In the genomic region with DNA sequence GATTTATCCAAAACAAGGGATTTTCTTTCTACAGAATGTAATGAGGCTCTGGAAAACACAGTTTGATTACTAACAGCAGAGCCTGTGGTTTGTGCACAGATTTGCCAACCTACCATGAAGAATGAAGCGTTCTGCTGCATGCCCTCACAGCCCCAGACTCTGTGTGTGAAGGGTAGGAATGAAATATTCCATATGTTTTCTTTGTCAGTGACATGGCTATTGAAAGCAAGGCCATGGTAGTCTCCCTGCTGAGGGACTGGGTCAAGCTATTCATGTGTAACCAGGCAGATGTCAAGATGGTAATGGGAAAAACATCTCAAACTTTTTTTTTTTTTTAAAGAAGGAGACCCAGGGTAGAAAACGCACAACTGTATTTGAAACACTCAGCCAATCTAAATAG, we compare ENCODE assay signal across 25 cellular contexts. TPM values are rescaled to one million over a fixed set of nuclear protein-coding genes. Genes with fewer than 3 reads are reported as not detected.
A peak's percentile ranks its signal among the peaks of the same experiment; 100 is the strongest.
DNase-seq lines count a peak whose midpoint lies in the region; TF ChIP-seq lines count a peak whose summit lies in the region.
"Had no signal": no experiment of that assay in that cellular context is flagged by ENCODE, and none has a peak within 500 bp of the region (broad histone marks: within the 10 kb centered on the region; RNA-seq: fewer than 3 reads in every experiment).

No MANE protein-coding gene starts in this region.

- H3K9me3 ChIP-seq in cardiac muscle cell (ENCODE audit: low read depth) (no peaks in the 10 kb centered on the region), left ventricle myocardium inferior (replicated peaks) (no peaks in the 10 kb centered on the region), mesodermal cell (ENCODE audit: control insufficient read depth, low read length) (no peaks in the 10 kb centered on the region), spleen (no peaks in the 10 kb centered on the region)
- H3K9me3 ChIP-seq: adrenal gland, HAP-1, heart right ventricle, MG63, mucosa of descending colon, stomach, transverse colon had no signal

- H3K27me3 ChIP-seq in cardiac muscle cell: no peaks in the 10 kb centered on the region
- H3K27me3 ChIP-seq in left ventricle myocardium inferior (ENCODE audit: low read depth): no peaks in the 10 kb centered on the region
- H3K27me3 ChIP-seq in spleen (replicated peaks in 1 of 7): no peaks in the 10 kb centered on the region
- H3K27me3 ChIP-seq: adrenal gland, dorsolateral prefrontal cortex, heart right ventricle, MG63, stomach, transverse colon had no signal

- intact Hi-C loops in left ventricle myocardium inferior (cut with micrococcal nuclease) (no loop called here), spleen (cut with DNase I; ENCODE audit: low total_unique reads) (no loop called here)

- 60 to 80% methylated on average over 1 of the region's 2 CpGs for WGBS in mesodermal cell (ENCODE audit: insufficient coverage in 2 of 2), 2 experiments
- 80 to 93% (median 84%) methylated on average over 2 of the region's 2 CpGs for WGBS in spleen, 5 donors

- H3K4me1 ChIP-seq in cardiac muscle cell (ENCODE audit: low read depth): peaks cover 38% of the 10 kb centered on the region
- peaks cover 56% of the 10 kb centered on the region for H3K4me1 ChIP-seq in left ventricle myocardium inferior
- peaks cover 43% of the 10 kb centered on the region for H3K4me1 ChIP-seq in mesodermal cell (ENCODE audit: control insufficient read depth, insufficient read depth, low read length, poor library complexity, severe bottlenecking)
- peaks cover 0 to 34% (median 14%) of the 10 kb centered on the region in 6 donors for H3K4me1 ChIP-seq in spleen

- DNase-seq in cardiac muscle cell (ENCODE audit: low read depth in 1 of 2, low spot score in 1 of 2) (no peak), left ventricle myocardium inferior (no peak), choroid plexus epithelial cell (ENCODE audit: low read depth) (peak; percentile 38), activated gamma-delta T cell treated with Interleukin-2 at 50 U/mL for 16 hours (no peak), pons (ENCODE audit: low spot score) (no peak), spleen (no peak), T-helper 1 cell (no peak)
- DNase-seq: activated CD4-positive, alpha-beta memory T cell treated with anti-CD3 and anti-CD28 coated beads for 36 hours; activated CD4-positive, CD25-positive, alpha-beta regulatory T cell; activated effector memory CD4-positive, alpha-beta T cell treated with anti-CD3 and anti-CD28 coated beads, Interleukin-2, amount 50 U/mL, for 16 hours; adrenal gland; caudate nucleus; DND-41; dorsolateral prefrontal cortex; heart right ventricle; left ventricle myocardium superior; MG63; mucosa of descending colon; NCI-H1436; RPMI8226; stomach; transverse colon had no signal

- H3K36me3 ChIP-seq in cardiac muscle cell (no peaks in the 10 kb centered on the region), left ventricle myocardium inferior (no peaks in the 10 kb centered on the region), mesodermal cell (ENCODE audit: control insufficient read depth, insufficient read depth, low read length) (peaks cover 29% of the 10 kb centered on the region), spleen (no peaks in the 10 kb centered on the region)
- H3K36me3 ChIP-seq: adrenal gland, heart right ventricle, MG63, stomach, transverse colon had no signal

- TF ChIP-seq POLR2A in spleen (IDR thresholded peaks at IDR 0.05): no peak

- no peak for TF ChIP-seq CTCF in cardiac muscle cell (IDR thresholded peaks at IDR 0.05; ENCODE audit: low read depth, low read length)
- TF ChIP-seq CTCF in left ventricle myocardium inferior (IDR thresholded peaks at IDR 0.05; ENCODE audit: borderline replicate concordance): no peak
- TF ChIP-seq CTCF in choroid plexus epithelial cell (conservative IDR thresholded peaks at IDR 0.05; ENCODE audit: low read depth, low read length): no peak
- no peak for TF ChIP-seq CTCF in spleen (IDR thresholded peaks at IDR 0.05 in 8 of 11, conservative IDR thresholded peaks at IDR 0.05 in 3 of 11)

- peak overlapping the region; percentile 0 for H3K27ac ChIP-seq in cardiac muscle cell
- H3K27ac ChIP-seq in left ventricle myocardium inferior (replicated peaks): no peak overlapping the region
- H3K27ac ChIP-seq in mesodermal cell (ENCODE audit: low read depth, low read length, severe bottlenecking): peak overlapping the region; percentile 66
- H3K27ac ChIP-seq in spleen: no peak overlapping the region
- H3K27ac ChIP-seq: adrenal gland, epithelial cell of prostate, heart right ventricle, stomach, transverse colon had no signal

- H3K4me3 ChIP-seq in cardiac muscle cell (no peak overlapping the region), left ventricle myocardium inferior (no peak overlapping the region), choroid plexus epithelial cell (ENCODE audit: low read depth, low read length) (no peak overlapping the region), mesodermal cell (ENCODE audit: extremely low read depth, insufficient read depth, low read length, poor library complexity, severe bottlenecking) (no peak overlapping the region), spleen (no peak overlapping the region)
- H3K4me3 ChIP-seq: adrenal gland, dorsolateral prefrontal cortex, HAP-1, heart right ventricle, MG63, mucosa of descending colon, stomach, transverse colon had no signal

RNA-seq across cellular contexts. Expression of gene LGR4, which starts 12.0 kb away (rescaled TPM):
- total RNA-seq in cardiac muscle cell (84.2 and 89.3 TPM in 2 replicates), left ventricle myocardium inferior (13.0 TPM), spleen (10 to 100 TPM; 12.3 to 47.2 (median 33.8) TPM)
- polyA plus RNA-seq in cardiac muscle cell (52.4 and 66.1 TPM in 2 replicates), spleen (1 to 10 TPM; 1.5 to 5.1 (median 1.5) TPM)
- 63.1 TPM for polyA plus RNA-seq in mesodermal cell (2013, experiment 1 of 2)
- polyA plus RNA-seq in mesodermal cell (2013, experiment 2 of 2): 73.3 TPM

RNA-seq across cellular contexts. Expression of gene LIN7C, which starts 46.0 kb away (rescaled TPM):
- total RNA-seq in cardiac muscle cell (13.6 and 18.8 TPM in 2 replicates), left ventricle myocardium inferior (15.5 TPM), spleen (10 to 100 TPM; 24.7 to 42.4 (median 31.2) TPM)
- polyA plus RNA-seq in cardiac muscle cell (13.1 and 30.1 TPM in 2 replicates), spleen (1 to 10 TPM; 4.8 to 8.9 (median 6.4) TPM)
- 16.5 TPM for polyA plus RNA-seq in mesodermal cell (2013, experiment 1 of 2)
- 17.8 TPM for polyA plus RNA-seq in mesodermal cell (2013, experiment 2 of 2)

Comparison
In these comparisons a context has a peak if more than half of its experiments do, and no peak if none do; other contexts are left out.
1. H3K27ac ChIP-seq: peak in cardiac muscle cell (single experiment) and mesodermal cell (single experiment); none in left ventricle myocardium inferior (single experiment) and spleen (0 of 8).